In genomic region chr2:78601113-78601512, GRCh38 we compare ENCODE assay signal across 7 cellular contexts.
"Had no signal": no experiment of that assay in that cellular context is flagged by ENCODE, and none has a peak within 500 bp of the region (broad histone marks: within the 10 kb centered on the region; RNA-seq: fewer than 3 reads in every experiment).

No MANE protein-coding gene starts in this region.

- H3K4me3 Mint-ChIP-seq: GM23338, H9, IgD-negative memory B cell had no signal

- H3K9me3 Mint-ChIP-seq: GM23338, H9 had no signal

- H3K4me1 Mint-ChIP-seq: IgD-negative memory B cell had no signal

- ATAC-seq: GM23338 had no signal

- FAIRE-seq: H1, H54, HTR-8/SVneo had no signal

- H3K4me2 ChIP-seq: GM23338 had no signal

- H3K27ac Mint-ChIP-seq: GM23338, H9, IgD-negative memory B cell had no signal

- H3K36me3 Mint-ChIP-seq: IgD-negative memory B cell had no signal

- H3K4me3 ChIP-seq: GM23338 had no signal

- DNase-seq: H9, HCEC 1CT had no signal

- H2AFZ ChIP-seq: GM23338 had no signal

- H3K27me3 Mint-ChIP-seq: IgD-negative memory B cell had no signal
